25 cellular contexts compared by ENCODE assay signal in genomic region chr20:38146156-38146555, GRCh38. TPM values are rescaled to one million over a fixed set of nuclear protein-coding genes. Genes with fewer than 3 reads are reported as not detected.
DNase-seq lines count a peak whose midpoint lies in the region; ATAC-seq and TF ChIP-seq lines count a peak whose summit lies in the region.
"Had no signal": no experiment of that assay in that cellular context is flagged by ENCODE, and none has a peak within 500 bp of the region (broad histone marks: within the 10 kb centered on the region; RNA-seq: fewer than 3 reads in every experiment).

No MANE protein-coding gene starts in this region.

- H3K4me3 Mint-ChIP-seq in endothelial cell (ENCODE audit: unreplicated experiment) = peak overlapping the region; percentile 42
- H3K4me3 Mint-ChIP-seq in activated CD4-positive, alpha-beta T cell treated with anti-CD3 and anti-CD28 coated beads, Interleukin-2, amount 10 ng/mL, durations not matched to agents 24 days and 14 days = no peak overlapping the region
- H3K4me3 Mint-ChIP-seq: CD14-positive monocyte; CD8-positive, alpha-beta memory T cell; H9 had no signal

- H3K4me2 ChIP-seq in PC-3 (ENCODE audit: low read length) = no peak overlapping the region

- POLR2A ChIA-PET in PC-3 (lab: Charles Lee; ENCODE audit: unreplicated experiment) = interaction anchor here (1.0 kb wide), 1 partner anchor 17 kb away, joined by 3 read pairs; no protein-coding TSS in a partner anchor

- H3F3A ChIP-seq in PC-3 (ENCODE audit: low read length, unreplicated experiment) = peaks cover 28% of the 10 kb centered on the region

- H3K27ac ChIP-seq in PC-3 (ENCODE audit: low read length) = peak overlapping the region; percentile 95
- H3K27ac ChIP-seq in liver (ENCODE audit: low read depth in 1 of 2, low read length in 2 of 2) = peak overlapping the region; percentile 11 to 37

- no peak overlapping the region for H3K27ac Mint-ChIP-seq in endothelial cell (ENCODE audit: unreplicated experiment)
- H3K27ac Mint-ChIP-seq in activated CD4-positive, alpha-beta T cell treated with anti-CD3 and anti-CD28 coated beads, Interleukin-2, amount 10 ng/mL, durations not matched to agents 24 days and 14 days = no peak overlapping the region
- H3K27ac Mint-ChIP-seq: CD8-positive, alpha-beta memory T cell; H9 had no signal

- H3K27me3 ChIP-seq in PC-3 (ENCODE audit: low read length) = no peaks in the 10 kb centered on the region
- H3K27me3 ChIP-seq in liver (ENCODE audit: control insufficient read depth in 4 of 4, insufficient read depth in 4 of 4, low read length in 3 of 4) = no peaks in the 10 kb centered on the region
- H3K27me3 ChIP-seq: BE2C had no signal

- no peak for TF ChIP-seq RAD21 in liver (IDR thresholded peaks at IDR 0.05)

- CTCF ChIA-PET in PC-3 (lab: Charles Lee) = no interaction called here

- H3K4me1 ChIP-seq in PC-3 (ENCODE audit: insufficient read depth, low read length) = peaks cover 30% of the 10 kb centered on the region
- peaks cover 18 to 83% (median 59%) of the 10 kb centered on the region in 4 donors for H3K4me1 ChIP-seq in liver (ENCODE audit: control insufficient read depth in 4 of 4, insufficient read depth in 4 of 4, low read length in 3 of 4)

- H3K4me1 Mint-ChIP-seq in endothelial cell (ENCODE audit: unreplicated experiment) = peaks cover 14% of the 10 kb centered on the region
- H3K4me1 Mint-ChIP-seq in activated CD4-positive, alpha-beta T cell treated with anti-CD3 and anti-CD28 coated beads, Interleukin-2, amount 10 ng/mL, durations not matched to agents 24 days and 14 days = no peaks in the 10 kb centered on the region
- H3K4me1 Mint-ChIP-seq: CD8-positive, alpha-beta memory T cell had no signal

- H3K27me3 Mint-ChIP-seq in endothelial cell (ENCODE audit: unreplicated experiment) = peaks cover 7% of the 10 kb centered on the region
- H3K27me3 Mint-ChIP-seq in activated CD4-positive, alpha-beta T cell treated with anti-CD3 and anti-CD28 coated beads, Interleukin-2, amount 10 ng/mL, durations not matched to agents 24 days and 14 days = no peaks in the 10 kb centered on the region

- intact Hi-C loops in PC-3 (cut with micrococcal nuclease) = no loop called here
- intact Hi-C loops in activated CD4-positive, alpha-beta T cell treated with anti-CD3 and anti-CD28 coated beads, Interleukin-2, amount 10 ng/mL, durations not matched to agents 24 days and 14 days (cut with micrococcal nuclease) = no loop called here

- BruUV-seq in PC-3 (replicated peaks; lab: Mats Ljungman, UMichigan) = no TSS peak

- no peak for TF ChIP-seq CTCF in PC-3 (conservative IDR thresholded peaks at IDR 0.05; ENCODE audit: low read depth, low read length)
- TF ChIP-seq CTCF in endothelial cell (IDR thresholded peaks at IDR 0.05; ENCODE audit: unreplicated experiment) = no peak
- TF ChIP-seq CTCF in liver (IDR thresholded peaks at IDR 0.05; ENCODE audit: low read depth, low read length, missing input control) = no peak

- H3K36me3 ChIP-seq in PC-3 (ENCODE audit: low read depth, low read length) (peaks cover 54% of the 10 kb centered on the region), liver (ENCODE audit: control insufficient read depth in 4 of 4, insufficient read depth in 3 of 4, low read depth in 1 of 4, low read length in 3 of 4) (peaks cover 7 to 51% (median 39%) of the 10 kb centered on the region in 4 donors)
- H3K36me3 ChIP-seq: BE2C had no signal

- H3K79me2 ChIP-seq in PC-3 (ENCODE audit: low read length) = peaks cover under 1% of the 10 kb centered on the region; the same call in 1 of the 2 replicates

- 87% methylated on average over 4 of the region's 4 CpGs for WGBS in liver

- H3K9me2 ChIP-seq in PC-3 (replicated peaks; ENCODE audit: low read length) = no peaks in the 10 kb centered on the region

- no peaks in the 10 kb centered on the region for H3K9me3 Mint-ChIP-seq in endothelial cell (ENCODE audit: unreplicated experiment)
- H3K9me3 Mint-ChIP-seq in activated CD4-positive, alpha-beta T cell treated with anti-CD3 and anti-CD28 coated beads, Interleukin-2, amount 10 ng/mL, durations not matched to agents 24 days and 14 days = no peaks in the 10 kb centered on the region
- H3K9me3 Mint-ChIP-seq: CD8-positive, alpha-beta memory T cell; H9 had no signal

- peaks cover 60% of the 10 kb centered on the region for H3K36me3 Mint-ChIP-seq in endothelial cell (ENCODE audit: low read depth, unreplicated experiment)
- H3K36me3 Mint-ChIP-seq in activated CD4-positive, alpha-beta T cell treated with anti-CD3 and anti-CD28 coated beads, Interleukin-2, amount 10 ng/mL, durations not matched to agents 24 days and 14 days (ENCODE audit: low read depth) = no peaks in the 10 kb centered on the region
- H3K36me3 Mint-ChIP-seq: CD8-positive, alpha-beta memory T cell had no signal

- H3K9ac ChIP-seq in PC-3 (ENCODE audit: low read length) (no peak overlapping the region), liver (ENCODE audit: low read depth in 1 of 2, low read length in 2 of 2) (no peak overlapping the region)
- H3K9ac ChIP-seq: GM23248 had no signal

- no peak for ATAC-seq in PC-3

- H3K4me3 ChIP-seq in PC-3 (ENCODE audit: low read length) (no peak overlapping the region), liver (ENCODE audit: low read depth in 1 of 3, low read length in 3 of 3) (no peak overlapping the region)
- H3K4me3 ChIP-seq: GM23248 had no signal

- no peak overlapping the region for H2AFZ ChIP-seq in PC-3 (ENCODE audit: low read length)
- H2AFZ ChIP-seq: GM23248 had no signal

- H3K9me3 ChIP-seq in PC-3 (ENCODE audit: low read length) (no peaks in the 10 kb centered on the region), liver (ENCODE audit: control insufficient read depth in 4 of 4, low read length in 3 of 4) (no peaks in the 10 kb centered on the region)
- H3K9me3 ChIP-seq: BE2C had no signal

- no peaks in the 10 kb centered on the region for H4K20me1 ChIP-seq in PC-3 (ENCODE audit: low read length)

- DNase-seq in PC-3 = no peak
- no peak for DNase-seq in endothelial cell (ENCODE audit: low spot score)
- no peak for DNase-seq in NCI-H1105 (lab: John Stamatoyannopoulos, UW)
- DNase-seq in activated CD4-positive, alpha-beta T cell treated with anti-CD3 and anti-CD28 coated beads, Interleukin-2, amount 10 ng/mL, durations not matched to agents 24 days and 14 days = no peak
- no peak for DNase-seq in cerebellar cortex (ENCODE audit: low spot score)
- DNase-seq in NCI-H2171 (lab: John Stamatoyannopoulos, UW) = no peak
- DNase-seq: BE2C; CD8-positive, alpha-beta memory T cell; DMS153; DND-41; GM23248; H9; Kasumi-1; MV-4-11; NCI-H1105 treated with DMSO at 0.1 percent for 48 hours; NCI-H146; NCI-H2029; NCI-H446 treated with DMSO at 0.1 percent for 48 hours; NCI-H526; NK-92 treated with Interleukin-12 subunit alpha and Interleukin-12 subunit beta, amount 100 ng/mL, for 24 hours; RPMI8226; SHP77; T-helper 1 cell had no signal

TF ChIP-seq in liver, 16 proteins besides CTCF, POLR2A, EP300 and RAD21:
- TF ChIP-seq, protein P1, sequence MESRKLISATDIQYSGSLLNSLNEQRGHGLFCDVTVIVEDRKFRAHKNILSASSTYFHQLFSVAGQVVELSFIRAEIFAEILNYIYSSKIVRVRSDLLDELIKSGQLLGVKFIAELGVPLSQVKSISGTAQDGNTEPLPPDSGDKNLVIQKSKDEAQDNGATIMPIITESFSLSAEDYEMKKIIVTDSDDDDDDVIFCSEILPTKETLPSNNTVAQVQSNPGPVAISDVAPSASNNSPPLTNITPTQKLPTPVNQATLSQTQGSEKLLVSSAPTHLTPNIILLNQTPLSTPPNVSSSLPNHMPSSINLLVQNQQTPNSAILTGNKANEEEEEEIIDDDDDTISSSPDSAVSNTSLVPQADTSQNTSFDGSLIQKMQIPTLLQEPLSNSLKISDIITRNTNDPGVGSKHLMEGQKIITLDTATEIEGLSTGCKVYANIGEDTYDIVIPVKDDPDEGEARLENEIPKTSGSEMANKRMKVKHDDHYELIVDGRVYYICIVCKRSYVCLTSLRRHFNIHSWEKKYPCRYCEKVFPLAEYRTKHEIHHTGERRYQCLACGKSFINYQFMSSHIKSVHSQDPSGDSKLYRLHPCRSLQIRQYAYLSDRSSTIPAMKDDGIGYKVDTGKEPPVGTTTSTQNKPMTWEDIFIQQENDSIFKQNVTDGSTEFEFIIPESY (IDR thresholded peaks at IDR 0.05) = no peak
- TF ChIP-seq ATF3 (IDR thresholded peaks at IDR 0.05) (no peak), FOXA1 (IDR thresholded peaks at IDR 0.05) (no peak), EGR1 (IDR thresholded peaks at IDR 0.05; ENCODE audit: low read depth in 2 of 2) (no peak), YY1 (IDR thresholded peaks at IDR 0.05) (no peak), HNF4A (conservative IDR thresholded peaks at IDR 0.05) (no peak), FOXA2 (IDR thresholded peaks at IDR 0.05) (no peak), HNF4G (IDR thresholded peaks at IDR 0.05) (no peak)

RNA-seq across cellular contexts. Expression of gene TGM2, which starts 18.9 kb away (rescaled TPM):
- total RNA-seq in PC-3 (2014; rRNA removed) (583 and 773 TPM in 2 replicates), endothelial cell (ENCODE audit: unreplicated experiment) (216 TPM), liver (100 to 1,000 TPM; 120 to 260 TPM)
- polyA plus RNA-seq in liver = 100 to 1,000 TPM; 106 to 375 TPM
- total RNA-seq in activated CD4-positive, alpha-beta T cell treated with anti-CD3 and anti-CD28 coated beads, Interleukin-2, amount 10 ng/mL, durations not matched to agents 24 days and 14 days = 0.05 TPM in 1 of 2 replicates, not detected in the other
- total RNA-seq: CD8-positive, alpha-beta memory T cell had no signal
- polyA plus RNA-seq: CD8-positive, alpha-beta memory T cell had no signal

Comparison
In these comparisons a context has a peak if more than half of its experiments do, and no peak if none do; other contexts are left out.
1. RNA of gene TGM2, which starts 18.9 kb away (total RNA-seq): 583 to 773 TPM in PC-3, 120 to 260 TPM in liver and 216 TPM in endothelial cell (single experiment); 0.05 TPM in activated CD4-positive, alpha-beta T cell treated with anti-CD3 and anti-CD28 coated beads, Interleukin-2, amount 10 ng/mL, durations not matched to agents 24 days and 14 days; every median in the first group is over 100 times any median in the second.